In the genomic region with DNA sequence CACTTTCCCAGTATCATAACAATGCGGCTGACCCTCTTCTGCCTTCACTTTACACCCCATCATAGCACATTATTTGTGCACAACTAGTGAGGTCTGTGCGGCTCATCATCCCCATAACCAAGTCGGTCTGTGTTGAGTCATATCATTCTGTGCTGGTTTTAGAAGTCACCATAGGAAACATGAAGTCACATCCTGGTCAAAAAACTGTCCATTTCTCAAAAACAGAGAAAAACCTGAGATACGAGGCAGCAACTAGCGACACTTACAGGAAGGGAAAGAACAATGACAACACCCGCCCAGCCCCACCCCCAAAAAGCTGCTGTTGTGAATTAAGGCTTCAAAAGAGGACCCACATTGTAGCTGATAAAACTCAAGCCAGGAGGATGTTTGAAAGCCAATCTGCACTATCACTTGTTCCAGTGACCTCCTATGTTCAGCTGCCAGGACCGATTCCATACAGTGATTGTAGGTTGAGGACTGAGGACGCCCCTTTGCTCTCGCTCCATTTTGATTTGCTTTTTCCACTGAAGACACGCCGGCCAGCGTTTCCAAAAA, we compare ENCODE assay signal across 8 cellular contexts.
DNase-seq lines count a peak whose midpoint lies in the region; ATAC-seq, FAIRE-seq and TF ChIP-seq lines count a peak whose summit lies in the region.

No MANE protein-coding gene starts in this region.

- POLR2A ChIA-PET in A673 (lab: Charles Lee; ENCODE audit: low non-redundant PET): no interaction called here

- H3K36me3 ChIP-seq in left ventricle myocardium inferior: peaks cover 37% of the 10 kb centered on the region
- peaks cover 4% of the 10 kb centered on the region for H3K36me3 ChIP-seq in A673 (ENCODE audit: insufficient read depth, low read length, poor library complexity, severe bottlenecking)

- peak; percentile 93 for FAIRE-seq in GM19239 (lab: Jason Lieb, UNC)

- H3K9me3 ChIP-seq in left ventricle myocardium inferior (replicated peaks): no peaks in the 10 kb centered on the region
- H3K9me3 ChIP-seq in A673 (ENCODE audit: low read depth, low read length, poor library complexity, severe bottlenecking): no peaks in the 10 kb centered on the region

- H3K4me3 ChIP-seq in left ventricle myocardium inferior (peak overlapping the region; percentile 9), A673 (ENCODE audit: low read depth, low read length, poor library complexity, severe bottlenecking) (no peak overlapping the region)

- CTCF ChIA-PET in A673 (lab: Charles Lee): no interaction called here

- H3K4me1 ChIP-seq in left ventricle myocardium inferior (peaks cover 17% of the 10 kb centered on the region), A673 (ENCODE audit: insufficient read depth, low read length, poor library complexity, severe bottlenecking) (no peaks in the 10 kb centered on the region)

- no peaks in the 10 kb centered on the region for H3K27me3 ChIP-seq in left ventricle myocardium inferior (ENCODE audit: low read depth)
- no peaks in the 10 kb centered on the region for H3K27me3 ChIP-seq in A673 (replicated peaks; ENCODE audit: insufficient read depth, low read depth, low read length, poor library complexity)

- no peak for TF ChIP-seq CTCF in left ventricle myocardium inferior (IDR thresholded peaks at IDR 0.05; ENCODE audit: borderline replicate concordance)
- no peak for TF ChIP-seq CTCF in omental fat pad (IDR thresholded peaks at IDR 0.05)
- no peak for TF ChIP-seq CTCF in A673 (conservative IDR thresholded peaks at IDR 0.05; ENCODE audit: low read depth, low read length)

- peak; percentile 87 for ATAC-seq in HG02943 (IDR thresholded peaks at IDR 0.05; ENCODE audit: low read depth, unreplicated experiment)
- peak; percentile 87 to 91 for ATAC-seq in activated CD4-positive, CD25-positive, alpha-beta regulatory T cell treated with anti-CD3 and anti-CD28 coated beads, Interleukin-2, amount 50 U/mL, for 24 hours
- no peak for ATAC-seq in omental fat pad (ENCODE audit: low FRiP score)

- no TSS peak for BruUV-seq in A673 (replicated peaks; lab: Mats Ljungman, UMichigan)

- intact Hi-C loops in left ventricle myocardium inferior (cut with micrococcal nuclease) (no loop called here), A673 (cut with micrococcal nuclease; ENCODE audit: unreplicated experiment) (no loop called here)

- DNase-seq in GM19239 (ENCODE audit: insufficient read length, low spot score): peak; percentile 67
- DNase-seq in left ventricle myocardium inferior: no peak
- no peak for DNase-seq in DMS79 treated with DMSO at 0.1 percent for 48 hours (lab: John Stamatoyannopoulos, UW)
- no peak for DNase-seq in omental fat pad (ENCODE audit: low spot score)
- no peak for DNase-seq in A673 (ENCODE audit: low spot score)
- DNase-seq in kidney glomerular epithelial cell (lab: John Stamatoyannopoulos, UW): no peak

- peak overlapping the region; percentile 68 for H3K27ac ChIP-seq in left ventricle myocardium inferior (replicated peaks)
- H3K27ac ChIP-seq in A673 (ENCODE audit: low read depth, low read length, poor library complexity, severe bottlenecking): no peak overlapping the region
